10 cellular contexts compared by ENCODE assay signal in the genomic region with DNA sequence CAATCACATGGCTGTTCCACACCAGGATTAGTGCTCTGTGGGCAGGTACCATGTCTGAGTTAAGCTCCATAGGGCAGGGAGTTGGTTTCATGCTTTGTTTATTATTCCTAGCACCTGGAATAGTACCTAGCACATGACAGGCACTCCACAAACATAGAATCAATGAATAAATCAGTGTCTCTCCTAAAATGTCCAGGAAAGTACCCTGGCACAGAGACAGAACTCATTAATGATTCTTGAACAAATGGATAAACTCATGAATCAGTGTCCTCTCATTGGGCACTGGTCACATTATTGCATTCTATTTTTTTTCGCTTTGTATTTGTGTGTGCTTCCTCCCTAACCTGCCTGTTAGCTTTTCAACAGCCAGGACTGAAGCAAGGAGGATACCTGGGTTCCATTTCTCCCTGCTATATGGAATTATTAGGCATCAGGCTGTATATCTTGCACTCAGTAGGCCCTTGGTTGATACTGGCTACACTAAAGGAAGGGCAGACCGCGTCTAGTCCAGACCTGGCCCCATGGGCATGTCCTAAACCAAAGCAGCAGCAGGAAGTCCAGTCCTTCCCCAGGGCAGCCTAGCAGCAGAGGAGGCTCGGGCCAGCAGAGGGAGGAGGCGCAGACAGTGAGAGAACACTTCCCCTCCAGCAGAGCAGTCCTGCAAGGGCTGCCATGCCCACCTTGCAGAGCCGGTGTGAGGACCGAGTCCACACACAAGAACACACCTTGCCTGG. TPM values are rescaled to one million over a fixed set of nuclear protein-coding genes. Genes with fewer than 3 reads are reported as not detected.
A peak's percentile ranks its signal among the peaks of the same experiment; 100 is the strongest.
DNase-seq lines count a peak whose midpoint lies in the region; ATAC-seq and TF ChIP-seq lines count a peak whose summit lies in the region.
"Had no signal": no experiment of that assay in that cellular context is flagged by ENCODE, and none has a peak within 500 bp of the region (broad histone marks: within the 10 kb centered on the region; RNA-seq: fewer than 3 reads in every experiment).

No MANE protein-coding gene starts in this region.

- H3K9me3 Mint-ChIP-seq in activated naive CD4-positive, alpha-beta T cell treated with anti-CD3 and anti-CD28 coated beads, Interleukin-2, amount 10 ng/mL, durations not matched to agents 7 days and 5 days = no peaks in the 10 kb centered on the region

- H3K4me1 Mint-ChIP-seq in activated naive CD4-positive, alpha-beta T cell treated with anti-CD3 and anti-CD28 coated beads, Interleukin-2, amount 10 ng/mL, durations not matched to agents 7 days and 5 days = peaks cover 83% of the 10 kb centered on the region

- H3K4me3 ChIP-seq in upper lobe of left lung (peak overlapping the region in 1 of 4 donors; percentile 1), BE2C (ENCODE audit: low read depth, low read length) (no peak overlapping the region)

- H3K27me3 ChIP-seq in upper lobe of left lung (no peaks in the 10 kb centered on the region), BE2C (no peaks in the 10 kb centered on the region)

- no peak for TF ChIP-seq POLR2A in upper lobe of left lung (IDR thresholded peaks at IDR 0.05)

- DNase-seq in activated naive CD4-positive, alpha-beta T cell treated with anti-CD3 and anti-CD28 coated beads, Interleukin-2, amount 10 ng/mL, durations not matched to agents 7 days and 5 days = no peak
- DNase-seq in activated naive CD4-positive, alpha-beta T cell treated with Interleukin-2 at 50 U/mL for 16 hours = no peak
- no peak for DNase-seq in caudate nucleus (lab: John Stamatoyannopoulos, UW)
- peak; percentile 53 for DNase-seq in medulla oblongata (ENCODE audit: extremely low spot score)
- DNase-seq in upper lobe of left lung = peak in 1 of 2 donors; percentile 53
- DNase-seq in stimulated activated naive CD4-positive, alpha-beta T cell treated with Interleukin-2 at 50 U/mL for 16 hours (lab: John Stamatoyannopoulos, UW) = no peak
- DNase-seq in NCI-H1417 treated with DMSO at 0.1 percent for 48 hours (lab: John Stamatoyannopoulos, UW) = no peak
- DNase-seq in BE2C = no peak
- DNase-seq: DMS79 treated with DMSO at 0.1 percent for 48 hours, NCI-H146 had no signal

- H3K36me3 ChIP-seq in upper lobe of left lung (peaks cover 19 to 48% (median 25%) of the 10 kb centered on the region in 4 donors), BE2C (peaks cover 13% of the 10 kb centered on the region; the same call in 1 of the 2 replicates)

- H3K36me3 Mint-ChIP-seq in activated naive CD4-positive, alpha-beta T cell treated with anti-CD3 and anti-CD28 coated beads, Interleukin-2, amount 10 ng/mL, durations not matched to agents 7 days and 5 days = peaks cover 73% of the 10 kb centered on the region

- peak; percentile 5 to 59 for ATAC-seq in upper lobe of left lung (ENCODE audit: low FRiP score in 2 of 2)

- CTCF ChIA-PET in activated naive CD4-positive, alpha-beta T cell treated with anti-CD3 and anti-CD28 coated beads, Interleukin-2, amount 10 ng/mL, durations not matched to agents 7 days and 5 days (lab: Charles Lee) = interaction anchor here (0.7 to 29.3 kb wide), 15 partner anchors 8 to 98 kb away, joined by 3 to 716 read pairs (median 4); no protein-coding TSS in a partner anchor

- H3K9me3 ChIP-seq in upper lobe of left lung (no peaks in the 10 kb centered on the region), BE2C (no peaks in the 10 kb centered on the region)

- peak overlapping the region; percentile 90 for H3K27ac Mint-ChIP-seq in activated naive CD4-positive, alpha-beta T cell treated with anti-CD3 and anti-CD28 coated beads, Interleukin-2, amount 10 ng/mL, durations not matched to agents 7 days and 5 days

- H3K4me3 Mint-ChIP-seq in activated naive CD4-positive, alpha-beta T cell treated with anti-CD3 and anti-CD28 coated beads, Interleukin-2, amount 10 ng/mL, durations not matched to agents 7 days and 5 days = no peak overlapping the region

- H3K27ac ChIP-seq in caudate nucleus (ENCODE audit: low read depth, low read length) (peak overlapping the region; percentile 31), upper lobe of left lung (peak overlapping the region; percentile 59 to 99 (median 88))

- no peak for TF ChIP-seq EP300 in upper lobe of left lung (IDR thresholded peaks at IDR 0.05)

- TF ChIP-seq CTCF in upper lobe of left lung (IDR thresholded peaks at IDR 0.05) (peak in 5 of 6 experiments; percentile 15 to 55 (median 18)), BE2C (IDR thresholded peaks at IDR 0.05; ENCODE audit: low read depth, low read length) (no peak)

- peaks cover 73 to 82% (median 74%) of the 10 kb centered on the region in 4 donors for H3K4me1 ChIP-seq in upper lobe of left lung
- peaks cover 9% of the 10 kb centered on the region for H3K4me1 ChIP-seq in BE2C

- WGBS in upper lobe of left lung, 2 donors = 38 to 46% methylated on average over 7 of the region's 7 CpGs

- H3K27me3 Mint-ChIP-seq in activated naive CD4-positive, alpha-beta T cell treated with anti-CD3 and anti-CD28 coated beads, Interleukin-2, amount 10 ng/mL, durations not matched to agents 7 days and 5 days = no peaks in the 10 kb centered on the region

RNA-seq across cellular contexts. Expression of a gene that starts 18.4 kb away (rescaled TPM):
- 100 to 1,000 TPM in 4 of 6 donors, 10 to 100 TPM in 2; 66.6 to 164 (median 126) TPM for total RNA-seq in upper lobe of left lung
- 178 TPM for polyA plus RNA-seq in BE2C (2012; ENCODE audit: insufficient read depth, insufficient read length, low read depth)

RNA-seq across cellular contexts. Expression of a gene that starts 28.3 kb away (rescaled TPM):
- total RNA-seq in upper lobe of left lung = 10 to 100 TPM; 26.5 to 36.5 (median 33.9) TPM
- 65.5 TPM for polyA plus RNA-seq in BE2C (2012; ENCODE audit: insufficient read depth, insufficient read length, low read depth)

RNA-seq across cellular contexts. Expression of a gene that starts 42.7 kb away (rescaled TPM):
- total RNA-seq in upper lobe of left lung = 10 to 100 TPM; 19.0 to 94.0 (median 52.1) TPM
- 22.4 TPM for polyA plus RNA-seq in BE2C (2012; ENCODE audit: insufficient read depth, insufficient read length, low read depth)
